Comparison of ENCODE assay signal across 34 cellular contexts in the genomic region with DNA sequence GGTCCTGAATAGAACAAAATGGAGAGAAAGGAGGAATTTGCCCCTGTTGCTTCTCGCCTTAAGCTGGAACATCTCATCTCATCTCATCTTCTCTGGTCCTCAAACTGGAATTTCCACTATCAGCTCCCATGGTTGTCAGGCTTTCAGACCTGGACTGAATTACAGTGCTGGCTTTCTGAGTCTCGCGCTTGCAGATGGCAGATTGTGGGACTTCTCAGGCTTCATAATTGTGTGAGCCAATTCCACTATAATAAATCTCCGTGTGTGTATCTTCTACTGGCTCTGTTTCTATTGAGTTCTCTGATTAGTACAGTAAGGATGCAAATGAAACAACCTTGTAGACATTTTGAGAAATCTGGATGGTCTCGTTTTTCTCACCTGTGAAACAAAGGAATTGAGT.
"Had no signal": no experiment of that assay in that cellular context is flagged by ENCODE, and none has a peak within 500 bp of the region (broad histone marks: within the 10 kb centered on the region; RNA-seq: fewer than 3 reads in every experiment).

No MANE protein-coding gene starts in this region.

- H3K36me3 ChIP-seq: MG63 had no signal

- DNase-seq: Karpas-422, Kasumi-1, MG63, MM.1S, MV-4-11, NCI-H1048, NCI-H1092, NCI-H1092 treated with DMSO at 0.1 percent for 48 hours, NCI-H1105, NCI-H1105 treated with DMSO at 0.1 percent for 48 hours, NCI-H1417, NCI-H1417 treated with DMSO at 0.1 percent for 48 hours, NCI-H1436, NCI-H1436 treated with DMSO at 0.1 percent for 48 hours, NCI-H146, NCI-H1694, NCI-H1694 treated with DMSO at 0.1 percent for 48 hours, NCI-H187, NCI-H187 treated with DMSO at 0.1 percent for 48 hours, NCI-H1930, NCI-H2029, NCI-H2029 treated with DMSO at 0.1 percent for 48 hours, NCI-H2081, NCI-H2081 treated with DMSO at 0.1 percent for 48 hours, NCI-H2107, NCI-H2171, NCI-H2171 treated with DMSO at 0.1 percent for 48 hours, NCI-H2227 treated with DMSO at 0.1 percent for 48 hours, NCI-H226, NCI-H345, NCI-H446, NCI-H446 treated with DMSO at 0.1 percent for 48 hours, NCI-H510A had no signal

- H3K27me3 ChIP-seq: MG63 had no signal

- H3K4me3 ChIP-seq: MG63 had no signal

- H3K27ac ChIP-seq: KMS-11 had no signal

- H3K9me3 ChIP-seq: MG63 had no signal
